ENCODE assay signal across 17 cellular contexts in genomic region chr10:74994714-74995308, GRCh38.
DNase-seq lines count a peak whose midpoint lies in the region; ATAC-seq, FAIRE-seq and TF ChIP-seq lines count a peak whose summit lies in the region.
"Had no signal": no experiment of that assay in that cellular context is flagged by ENCODE, and none has a peak within 500 bp of the region (broad histone marks: within the 10 kb centered on the region; RNA-seq: fewer than 3 reads in every experiment).

No MANE protein-coding gene starts in this region.

- H3K79me1 ChIP-seq in trophoblast cell (ENCODE audit: low read length), result no peaks in the 10 kb centered on the region

- no peak for TF ChIP-seq POLR2A in HepG2 (IDR thresholded peaks at IDR 0.05; ENCODE audit: insufficient read depth in 1 of 2, low read depth in 2 of 2, low read length in 2 of 2)

- H3K79me2 ChIP-seq in trophoblast cell (ENCODE audit: control insufficient read depth, insufficient read depth, low read length, poor library complexity) (no peaks in the 10 kb centered on the region), HepG2 (ENCODE audit: insufficient read depth, low read length) (no peaks in the 10 kb centered on the region), osteoblast (ENCODE audit: insufficient read depth, low read length) (no peaks in the 10 kb centered on the region)

- intact Hi-C loops in HepG2 (cut with micrococcal nuclease; ENCODE audit: unreplicated experiment), result no loop called here

- H4K20me1 ChIP-seq in HepG2 (ENCODE audit: insufficient read depth, low read length) (no peaks in the 10 kb centered on the region), osteoblast (ENCODE audit: insufficient read depth, low read length) (no peaks in the 10 kb centered on the region)

- no peak overlapping the region for H2BK120ac ChIP-seq in trophoblast cell (ENCODE audit: insufficient read depth, low read length, poor library complexity)

- CTCF ChIA-PET in HepG2 (lab: Yijun Ruan, JAX; ENCODE audit: low intra/inter-chr PET ratio, low total read pairs), result no interaction called here

- H3K4me2 ChIP-seq in trophoblast cell (ENCODE audit: low read length), result no peak overlapping the region
- no peak overlapping the region for H3K4me2 ChIP-seq in HepG2 (ENCODE audit: low read depth, low read length)
- no peak overlapping the region for H3K4me2 ChIP-seq in osteoblast (ENCODE audit: insufficient read depth, low read length)
- H3K4me2 ChIP-seq: PC-9 had no signal

- POLR2A ChIA-PET in HepG2 (lab: Yijun Ruan, JAX), result no interaction called here

- peak overlapping the region; percentile 16 for H3K9ac ChIP-seq in trophoblast cell (ENCODE audit: low read length)
- H3K9ac ChIP-seq in HepG2 (ENCODE audit: insufficient read depth, low read depth, low read length), result no peak overlapping the region

- no peak overlapping the region for H3K18ac ChIP-seq in trophoblast cell (ENCODE audit: low read length)

- no peak overlapping the region for H2BK12ac ChIP-seq in trophoblast cell (ENCODE audit: low read length)

- no peak overlapping the region for H2AK5ac ChIP-seq in trophoblast cell (ENCODE audit: low read length)

- no peak overlapping the region for H3K23ac ChIP-seq in trophoblast cell (ENCODE audit: low read length)

- no peak overlapping the region for H2BK5ac ChIP-seq in trophoblast cell (ENCODE audit: low read depth, low read length, poor library complexity)

- H3K36me3 ChIP-seq in trophoblast cell (ENCODE audit: control insufficient read depth in 1 of 2, insufficient read depth in 2 of 2, low read length in 2 of 2) (no peaks in the 10 kb centered on the region), HepG2 (replicated peaks in 1 of 2; ENCODE audit: control insufficient read depth in 1 of 2, insufficient read depth in 2 of 2, low read length in 2 of 2) (peaks cover 3 to 12% of the 10 kb centered on the region in 2 experiments; a peak in 3 of 5 replicates), osteoblast (ENCODE audit: insufficient read depth, low read length) (peaks cover 10% of the 10 kb centered on the region)
- H3K36me3 ChIP-seq: ovary had no signal

- no peak overlapping the region for H3K4ac ChIP-seq in trophoblast cell (ENCODE audit: low read depth, low read length)

- H3K4me1 ChIP-seq in trophoblast cell (ENCODE audit: control insufficient read depth in 1 of 2, insufficient read depth in 2 of 2, low read length in 2 of 2), result no peaks in the 10 kb centered on the region
- peaks cover 4% of the 10 kb centered on the region; the same call in 1 of the 2 replicates for H3K4me1 ChIP-seq in HepG2 (ENCODE audit: insufficient read depth, low read length)
- H3K4me1 ChIP-seq in osteoblast (ENCODE audit: insufficient read depth, low read length), result no peaks in the 10 kb centered on the region
- H3K4me1 ChIP-seq: tibial nerve had no signal

- no peak overlapping the region for H4K12ac ChIP-seq in trophoblast cell (ENCODE audit: low read depth, low read length)

- no peak overlapping the region for H3K14ac ChIP-seq in trophoblast cell (ENCODE audit: low read length)

- H3K9me3 ChIP-seq in trophoblast cell (ENCODE audit: insufficient read depth, low read depth, low read length) (no peaks in the 10 kb centered on the region), HepG2 (ENCODE audit: low read length) (no peaks in the 10 kb centered on the region), osteoblast (ENCODE audit: low read depth, low read length) (no peaks in the 10 kb centered on the region)
- H3K9me3 ChIP-seq: ovary, tibial nerve had no signal

- no peak for TF ChIP-seq RAD21 in HepG2 (CRISPR knock-in tag; IDR thresholded peaks at IDR 0.05)

- H4K91ac ChIP-seq in trophoblast cell (ENCODE audit: low read depth, low read length), result no peak overlapping the region

- in situ Hi-C loops in HepG2 (cut with HindIII; ENCODE audit: extremely low pct_ligation_motif_present, low pct_unique_long_range_greater_than_20kb), result no loop called here

- TF ChIP-seq CTCF in HepG2 (CRISPR knock-in tag; IDR thresholded peaks at IDR 0.05) (no peak), osteoblast (IDR thresholded peaks at IDR 0.05; ENCODE audit: extremely low read depth, low read depth, low read length) (no peak)

- no CpG with 5 or more reads among the region's 4 CpGs for WGBS in trophoblast cell (ENCODE audit: extremely low coverage, insufficient coverage, insufficient read length)
- 93% methylated on average over 4 of the region's 4 CpGs for WGBS in HepG2 (ENCODE audit: low lambda C conversion rate)

- no peak overlapping the region for H4K8ac ChIP-seq in trophoblast cell (ENCODE audit: low read depth, low read length)

- BruUV-seq in HepG2 (replicated peaks; lab: Mats Ljungman, UMichigan), result no TSS peak

- TF ChIP-seq EP300 in HepG2 (IDR thresholded peaks at IDR 0.05; ENCODE audit: low read depth in 2 of 2, low read length in 2 of 2), result no peak
- TF ChIP-seq EP300 in HepG2 (CRISPR knock-in tag; IDR thresholded peaks at IDR 0.05; ENCODE audit: borderline replicate concordance), result no peak

- no peak overlapping the region for H3K4me3 ChIP-seq in trophoblast cell (ENCODE audit: low read depth, low read length)
- H3K4me3 ChIP-seq in HepG2 (replicated peaks in 1 of 3; ENCODE audit: insufficient read depth in 1 of 3, low read depth in 2 of 3, low read length in 3 of 3), result no peak overlapping the region
- no peak overlapping the region for H3K4me3 ChIP-seq in osteoblast (ENCODE audit: insufficient read depth, low read length)
- H3K4me3 ChIP-seq: ovary, PC-9, tibial nerve had no signal

- H2AFZ ChIP-seq in trophoblast cell (ENCODE audit: insufficient read depth, low read length, poor library complexity) (no peak overlapping the region), HepG2 (ENCODE audit: low read length) (no peak overlapping the region), osteoblast (ENCODE audit: low read length) (no peak overlapping the region)
- H2AFZ ChIP-seq: PC-9 had no signal

- H3K27me3 ChIP-seq in trophoblast cell (ENCODE audit: insufficient read depth, low read length) (no peaks in the 10 kb centered on the region), HepG2 (ENCODE audit: control insufficient read depth in 1 of 2, insufficient read depth in 2 of 2, low read length in 2 of 2) (no peaks in the 10 kb centered on the region), osteoblast (ENCODE audit: insufficient read depth, low read length) (no peaks in the 10 kb centered on the region)
- H3K27me3 ChIP-seq: ovary, tibial nerve had no signal

- ATAC-seq in HG02610 (IDR thresholded peaks at IDR 0.05; ENCODE audit: unreplicated experiment), result peak; percentile 64
- no peak for ATAC-seq in HepG2
- ATAC-seq: activated T-cell treated with anti-CD3 and anti-CD28 coated beads, Interleukin-2, amount 50 U/mL, for 4 hours; CD8-positive, alpha-beta T cell had no signal

- DNase-seq in NCI-H1092 treated with DMSO at 0.1 percent for 48 hours (lab: John Stamatoyannopoulos, UW) (peak; percentile 52), NCI-H1092 (lab: John Stamatoyannopoulos, UW) (no peak), NCI-H2029 treated with DMSO at 0.1 percent for 48 hours (lab: John Stamatoyannopoulos, UW) (peak; percentile 44), trophoblast cell (no peak), HuH-7 (ENCODE audit: low spot score) (no peak), HepG2 (ENCODE audit: low spot score) (no peak), osteoblast (ENCODE audit: insufficient read length, low spot score, missing footprints) (no peak)
- DNase-seq: activated CD4-positive, alpha-beta T cell treated with anti-CD3 and anti-CD28 coated beads for 1 hour; activated T-cell treated with anti-CD3 and anti-CD28 coated beads, Interleukin-2, amount 50 U/mL, for 4 hours; anterior cingulate cortex; CD8-positive, alpha-beta T cell; midbrain; ovary; PC-9 had no signal

- FAIRE-seq in HepG2 (lab: Jason Lieb, UNC), result no peak

- no peak overlapping the region for H3K27ac ChIP-seq in trophoblast cell (ENCODE audit: low read depth, low read length)
- no peak overlapping the region for H3K27ac ChIP-seq in HepG2 (ENCODE audit: extremely low read length, insufficient read depth, low read length)
- H3K27ac ChIP-seq in osteoblast (ENCODE audit: low read depth, low read length), result no peak overlapping the region
- H3K27ac ChIP-seq: 22Rv1, ovary, PC-9, tibial nerve had no signal

TF ChIP-seq in HepG2, 621 proteins besides CTCF, POLR2A, EP300 and RAD21:
- no peak for TF ChIP-seq ZNF33B (CRISPR knock-in tag; IDR thresholded peaks at IDR 0.05)
- TF ChIP-seq ELF1 (CRISPR knock-in tag; IDR thresholded peaks at IDR 0.05), result no peak
- no peak for TF ChIP-seq TBL1XR1 (IDR thresholded peaks at IDR 0.05; ENCODE audit: borderline replicate concordance, low read length, partially characterized antibody)
- TF ChIP-seq GPBP1L1 (CRISPR knock-in tag; IDR thresholded peaks at IDR 0.05), result no peak
- no peak for TF ChIP-seq ZNF850 (CRISPR knock-in tag; conservative IDR thresholded peaks at IDR 0.05)
- no peak for TF ChIP-seq SALL2 (CRISPR knock-in tag; IDR thresholded peaks at IDR 0.05)
- no peak for TF ChIP-seq TIGD3 (CRISPR knock-in tag; IDR thresholded peaks at IDR 0.05; ENCODE audit: borderline replicate concordance)
- no peak for TF ChIP-seq ZNF12 (CRISPR knock-in tag; IDR thresholded peaks at IDR 0.05)
- no peak for TF ChIP-seq MXD4 (CRISPR knock-in tag; IDR thresholded peaks at IDR 0.05)
- TF ChIP-seq ZNF546 (CRISPR knock-in tag; conservative IDR thresholded peaks at IDR 0.05), result no peak
- TF ChIP-seq HIVEP1 (CRISPR knock-in tag; IDR thresholded peaks at IDR 0.05), result no peak
TF ChIP-seq in HepG2: peak in this region for 0.

Comparison
In these comparisons a context has a peak if more than half of its experiments do, and no peak if none do; other contexts are left out.
1. DNase-seq: peak in NCI-H1092 treated with DMSO at 0.1 percent for 48 hours (single experiment) and NCI-H2029 treated with DMSO at 0.1 percent for 48 hours (single experiment); none in NCI-H1092 (single experiment), trophoblast cell (0 of 2), HuH-7 (single experiment), HepG2 (single experiment) and osteoblast (single experiment).